1 cellular context compared by ENCODE assay signal in the genomic region with DNA sequence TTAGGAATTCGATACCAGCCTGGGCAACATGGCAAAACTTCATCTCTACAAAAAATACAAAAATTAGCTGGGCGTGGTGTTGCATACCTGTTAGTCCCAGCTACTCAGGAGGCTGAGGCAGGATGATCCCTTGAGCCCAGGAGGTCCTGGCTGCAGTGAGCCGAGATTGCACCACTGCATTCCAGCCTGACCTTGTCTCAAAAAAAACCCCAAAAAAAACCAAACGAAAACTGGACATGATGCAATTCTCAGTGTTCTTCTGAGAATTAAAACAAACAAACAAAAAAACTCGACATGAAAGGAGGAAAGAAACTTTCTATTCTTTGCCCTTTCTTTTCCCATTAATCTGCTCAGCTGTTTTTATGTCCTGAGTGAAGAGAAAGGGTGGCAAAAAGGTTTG.
TF ChIP-seq lines count a peak whose summit lies in the region.

No MANE protein-coding gene starts in this region.

TF ChIP-seq in K562, 482 proteins besides CTCF, POLR2A, EP300 and RAD21:
- peak; percentile 10; the same call in 1 of the 2 replicates for TF ChIP-seq POLR2AphosphoS5 (IDR thresholded peaks at IDR 0.05; ENCODE audit: control insufficient read depth, insufficient read depth, low read depth, low read length)
- no peak for TF ChIP-seq NR2C2 (CRISPR knock-in tag; IDR thresholded peaks at IDR 0.05)
- no peak for TF ChIP-seq NR2C2 (tag; IDR thresholded peaks at IDR 0.05)
- TF ChIP-seq CBX3 (IDR thresholded peaks at IDR 0.05; ENCODE audit: borderline replicate concordance in 1 of 2, low read length in 2 of 2) = no peak
